ENCODE assay signal across 2 cellular contexts in genomic region chr2:39413063-39413722, GRCh38.
TF ChIP-seq lines count a peak whose summit lies in the region.

No MANE protein-coding gene starts in this region.

TF ChIP-seq in SK-N-SH, 30 proteins besides CTCF, POLR2A, EP300 and RAD21:
- TF ChIP-seq, protein P1, sequence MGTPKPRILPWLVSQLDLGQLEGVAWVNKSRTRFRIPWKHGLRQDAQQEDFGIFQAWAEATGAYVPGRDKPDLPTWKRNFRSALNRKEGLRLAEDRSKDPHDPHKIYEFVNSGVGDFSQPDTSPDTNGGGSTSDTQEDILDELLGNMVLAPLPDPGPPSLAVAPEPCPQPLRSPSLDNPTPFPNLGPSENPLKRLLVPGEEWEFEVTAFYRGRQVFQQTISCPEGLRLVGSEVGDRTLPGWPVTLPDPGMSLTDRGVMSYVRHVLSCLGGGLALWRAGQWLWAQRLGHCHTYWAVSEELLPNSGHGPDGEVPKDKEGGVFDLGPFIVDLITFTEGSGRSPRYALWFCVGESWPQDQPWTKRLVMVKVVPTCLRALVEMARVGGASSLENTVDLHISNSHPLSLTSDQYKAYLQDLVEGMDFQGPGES (IDR thresholded peaks at IDR 0.05; ENCODE audit: low read depth, low read length) = no peak

TF ChIP-seq in SK-N-SH treated with all-trans-retinoic acid at 6 μM for 48 hours, 23 proteins besides CTCF, POLR2A, EP300 and RAD21:
- no peak for TF ChIP-seq ISL1 (CRISPR knock-in tag; IDR thresholded peaks at IDR 0.05)
- TF ChIP-seq ESRRG (CRISPR knock-in tag; IDR thresholded peaks at IDR 0.05) = no peak
